Comparison of ENCODE assay signal across 21 cellular contexts in genomic region chr12:64177001-64177400, GRCh38. TPM values are rescaled to one million over a fixed set of nuclear protein-coding genes. Genes with fewer than 3 reads are reported as not detected.
DNase-seq lines count a peak whose midpoint lies in the region; ATAC-seq, FAIRE-seq and TF ChIP-seq lines count a peak whose summit lies in the region.
"Had no signal": no experiment of that assay in that cellular context is flagged by ENCODE, and none has a peak within 500 bp of the region (broad histone marks: within the 10 kb centered on the region; RNA-seq: fewer than 3 reads in every experiment).

No MANE protein-coding gene starts in this region.

- no peak overlapping the region for H3K23ac ChIP-seq in H1 (ENCODE audit: insufficient read length)

- H3K4me3 ChIP-seq in H1 (ENCODE audit: extremely low read depth in 1 of 4, insufficient read depth in 2 of 4, low read depth in 3 of 4, low read length in 4 of 4) = no peak overlapping the region
- no peak overlapping the region for H3K4me3 ChIP-seq in HepG2 (replicated peaks in 1 of 3; ENCODE audit: insufficient read depth in 1 of 3, low read depth in 2 of 3, low read length in 3 of 3)
- no peak overlapping the region for H3K4me3 ChIP-seq in spleen
- H3K4me3 ChIP-seq in GM23338 = no peak overlapping the region
- H3K4me3 ChIP-seq: BLaER1 treated with 17β-estradiol and CSF1 and Interleukin-3, amounts not matched to agents 10 nM and 100 nM; GM23248 had no signal

- H2AK5ac ChIP-seq in H1 (ENCODE audit: low read depth, low read length) = no peak overlapping the region

- H3K4me1 Mint-ChIP-seq in HFFc6 (ENCODE audit: low read depth) (peaks cover 81% of the 10 kb centered on the region), GM23338 (peaks cover 2% of the 10 kb centered on the region)

- H3K36me3 Mint-ChIP-seq in HFFc6 (ENCODE audit: low read depth) (no peaks in the 10 kb centered on the region), GM23338 (ENCODE audit: low read depth) (no peaks in the 10 kb centered on the region)

- in situ Hi-C loops in HepG2 (cut with HindIII; ENCODE audit: extremely low pct_ligation_motif_present, low pct_unique_long_range_greater_than_20kb) = no loop called here

- POLR2A ChIA-PET in H1 (lab: Charles Lee; ENCODE audit: partially characterized antibody) (no interaction called here), HepG2 (lab: Yijun Ruan, JAX) (no interaction called here)

- DNase-seq in HFFc6 (no peak), H1 (ENCODE audit: low read depth in 1 of 2, low spot score in 2 of 2) (no peak), HepG2 (ENCODE audit: low spot score) (no peak), spleen (no peak), SKM-1 (lab: John Stamatoyannopoulos, UW; ENCODE audit: unreplicated experiment) (no peak), hippocampal formation (lab: John Stamatoyannopoulos, UW) (no peak), GM23338 (ENCODE audit: low spot score) (no peak)
- DNase-seq: AML-193; CD4-positive, alpha-beta T cell; DMS53; GM23248; HCEC 1CT; KBM-7; NCI-H2029 treated with DMSO at 0.1 percent for 48 hours; NCI-H2227 treated with DMSO at 0.1 percent for 48 hours; NCI-H69; SHP77 had no signal

- no peaks in the 10 kb centered on the region for H3K79me2 ChIP-seq in H1 (ENCODE audit: control insufficient read depth in 1 of 2, insufficient read depth in 2 of 2, low read length in 2 of 2)
- no peaks in the 10 kb centered on the region for H3K79me2 ChIP-seq in HepG2 (ENCODE audit: insufficient read depth, low read length)
- no peaks in the 10 kb centered on the region for H3K79me2 ChIP-seq in GM23338 (replicated peaks; ENCODE audit: insufficient read depth)

- H3K27me3 Mint-ChIP-seq in HFFc6 (ENCODE audit: insufficient read depth) (peaks cover 2% of the 10 kb centered on the region), GM23338 (ENCODE audit: insufficient read depth, low read depth, poor library complexity) (peaks cover 5% of the 10 kb centered on the region)
- H3K27me3 Mint-ChIP-seq: CD4-positive, alpha-beta T cell had no signal

- TF ChIP-seq EP300 in H1 (IDR thresholded peaks at IDR 0.05; ENCODE audit: borderline replicate concordance in 1 of 2, low read depth in 2 of 2, low read length in 2 of 2) (no peak), HepG2 (IDR thresholded peaks at IDR 0.05; ENCODE audit: low read depth in 2 of 2, low read length in 2 of 2) (no peak), HepG2 (CRISPR knock-in tag; IDR thresholded peaks at IDR 0.05; ENCODE audit: borderline replicate concordance) (no peak)

- TF ChIP-seq POLR2A in H1 (IDR thresholded peaks at IDR 0.05; ENCODE audit: control extremely low read depth in 1 of 2, low read depth in 2 of 2, low read length in 2 of 2) (no peak), HepG2 (IDR thresholded peaks at IDR 0.05; ENCODE audit: insufficient read depth in 1 of 2, low read depth in 2 of 2, low read length in 2 of 2) (no peak), spleen (IDR thresholded peaks at IDR 0.05) (no peak)

- H2BK120ac ChIP-seq in H1 (replicated peaks; ENCODE audit: low read depth, low read length) = no peak overlapping the region

- no peaks in the 10 kb centered on the region for H3K23me2 ChIP-seq in H1 (ENCODE audit: low read depth, low read length)

- H3K36me3 ChIP-seq in H1 (ENCODE audit: control insufficient read depth in 2 of 4, insufficient read depth in 4 of 4, low read length in 3 of 4) (no peaks in the 10 kb centered on the region; a peak in 1 of 8 replicates), HepG2 (replicated peaks in 1 of 2; ENCODE audit: control insufficient read depth in 1 of 2, insufficient read depth in 2 of 2, low read length in 2 of 2) (no peaks in the 10 kb centered on the region), spleen (no peaks in the 10 kb centered on the region), GM23338 (ENCODE audit: insufficient read depth) (no peaks in the 10 kb centered on the region)
- H3K36me3 ChIP-seq: BLaER1 treated with 17β-estradiol and CSF1 and Interleukin-3, amounts not matched to agents 10 nM and 100 nM had no signal

- no peak overlapping the region for H4K91ac ChIP-seq in H1 (replicated peaks; ENCODE audit: insufficient read length, low read length)

- no peak for FAIRE-seq in H1 (lab: Jason Lieb, UNC)
- FAIRE-seq in HepG2 (lab: Jason Lieb, UNC) = no peak

- ATAC-seq in HepG2 (no peak), GM18519 (IDR thresholded peaks at IDR 0.05; ENCODE audit: low FRiP score, unreplicated experiment) (no peak), GM23338 (no peak)
- ATAC-seq: Panc1 had no signal

- H4K20me1 ChIP-seq in H1 (replicated peaks in 1 of 2; ENCODE audit: control insufficient read depth in 1 of 2, insufficient read depth in 2 of 2, low read length in 2 of 2) = no peaks in the 10 kb centered on the region
- H4K20me1 ChIP-seq in HepG2 (ENCODE audit: insufficient read depth, low read length) = no peaks in the 10 kb centered on the region
- no peaks in the 10 kb centered on the region for H4K20me1 ChIP-seq in GM23338 (replicated peaks; ENCODE audit: insufficient read depth)
- H4K20me1 ChIP-seq: BLaER1 treated with 17β-estradiol and CSF1 and Interleukin-3, amounts not matched to agents 10 nM and 100 nM had no signal

- H3K9me3 Mint-ChIP-seq in HFFc6 = no peaks in the 10 kb centered on the region
- H3K9me3 Mint-ChIP-seq in GM23338 = no peaks in the 10 kb centered on the region
- H3K9me3 Mint-ChIP-seq: CD4-positive, alpha-beta T cell had no signal

- H3K56ac ChIP-seq in H1 (replicated peaks; ENCODE audit: insufficient read length, low read depth, low read length) = no peak overlapping the region

- no peak overlapping the region for H4K8ac ChIP-seq in H1 (ENCODE audit: extremely low read depth, insufficient read depth, low read length)

- H3K4ac ChIP-seq in H1 (replicated peaks; ENCODE audit: insufficient read length, low read depth, low read length) = no peak overlapping the region

- H2BK12ac ChIP-seq in H1 (ENCODE audit: low read depth, low read length) = no peak overlapping the region

- TF ChIP-seq RAD21 in H1 (IDR thresholded peaks at IDR 0.05 in 1 of 2, conservative IDR thresholded peaks at IDR 0.05 in 1 of 2; ENCODE audit: low read depth in 2 of 2, low read length in 2 of 2) (no peak), HepG2 (CRISPR knock-in tag; IDR thresholded peaks at IDR 0.05) (no peak)

- H3K9me2 ChIP-seq in GM23338 (ENCODE audit: insufficient read depth) = 0 out of 2 replicates have a peak, but pooled peaks cover 4% of the 10 kb centered on the region

- TF ChIP-seq CTCF in HFFc6 (IDR thresholded peaks at IDR 0.05) (no peak), H1 (IDR thresholded peaks at IDR 0.05; ENCODE audit: control extremely low read depth in 1 of 3, insufficient read depth in 1 of 3, low read depth in 1 of 3, low read length in 3 of 3) (no peak), HepG2 (CRISPR knock-in tag; IDR thresholded peaks at IDR 0.05) (no peak), spleen (IDR thresholded peaks at IDR 0.05 in 8 of 11, conservative IDR thresholded peaks at IDR 0.05 in 3 of 11) (no peak), GM23338 (conservative IDR thresholded peaks at IDR 0.05; ENCODE audit: low read depth in 2 of 2) (no peak)

- no peak overlapping the region for H3K4me3 Mint-ChIP-seq in HFFc6
- no peak overlapping the region for H3K4me3 Mint-ChIP-seq in GM23338
- H3K4me3 Mint-ChIP-seq: CD4-positive, alpha-beta T cell had no signal

- H3K27ac ChIP-seq in H1 (ENCODE audit: low read depth, low read length) = no peak overlapping the region
- H3K27ac ChIP-seq in HepG2 (ENCODE audit: extremely low read length, insufficient read depth, low read length) = no peak overlapping the region
- peak overlapping the region in 7 of 8 donors; percentile 18 to 49 (median 31) for H3K27ac ChIP-seq in spleen
- H3K27ac ChIP-seq in GM23338 (ENCODE audit: low read depth) = no peak overlapping the region
- H3K27ac ChIP-seq: BLaER1 treated with 17β-estradiol and CSF1 and Interleukin-3, amounts not matched to agents 10 nM and 100 nM; RWPE1 had no signal

- no peaks in the 10 kb centered on the region for H3K9me3 ChIP-seq in H1 (ENCODE audit: insufficient read depth in 2 of 2, low read depth in 1 of 2, low read length in 1 of 2)
- H3K9me3 ChIP-seq in HepG2 (ENCODE audit: low read length) = no peaks in the 10 kb centered on the region
- no peaks in the 10 kb centered on the region for H3K9me3 ChIP-seq in spleen
- H3K9me3 ChIP-seq: BLaER1 treated with 17β-estradiol and CSF1 and Interleukin-3, amounts not matched to agents 10 nM and 100 nM had no signal

- 88% methylated on average over 7 of the region's 7 CpGs; no CpG with 5 or more reads in 1 of the 2 experiments for WGBS in H1 (ENCODE audit: extremely low coverage in 1 of 2, insufficient coverage in 1 of 2, insufficient read length in 1 of 2, insufficient replicate concordance in 2 of 2, low coverage in 1 of 2, low lambda C conversion rate in 2 of 2, missing lambda C conversion rate in 1 of 2), 2 experiments
- WGBS in HepG2 (ENCODE audit: low lambda C conversion rate) = 55% methylated on average over 7 of the region's 7 CpGs
- WGBS in spleen, 5 donors = 56 to 70% (median 64%) methylated on average over 7 of the region's 7 CpGs

- no peak overlapping the region for H4K5ac ChIP-seq in H1 (ENCODE audit: insufficient read length, low read depth, low read length)

- H3K18ac ChIP-seq in H1 (ENCODE audit: extremely low read depth, low read length) = no peak overlapping the region

- no peaks in the 10 kb centered on the region for H3K79me1 ChIP-seq in H1 (ENCODE audit: low read depth, low read length)

- H2AFZ ChIP-seq in H1 (ENCODE audit: low read length) (no peak overlapping the region), HepG2 (ENCODE audit: low read length) (no peak overlapping the region), GM23338 (no peak overlapping the region)
- H2AFZ ChIP-seq: GM23248 had no signal

- no peaks in the 10 kb centered on the region for H3F3A ChIP-seq in GM23338 (replicated peaks; ENCODE audit: low read depth)

- H3K27ac Mint-ChIP-seq in HFFc6 (peak overlapping the region; percentile 84), GM23338 (no peak overlapping the region)
- H3K27ac Mint-ChIP-seq: CD4-positive, alpha-beta T cell had no signal

- H3K4me1 ChIP-seq in H1 (replicated peaks in 1 of 4; ENCODE audit: control insufficient read depth in 3 of 4, insufficient read depth in 4 of 4, low read length in 3 of 4) = peaks cover 0 to under 1% (median 0%) of the 10 kb centered on the region in 4 experiments; a peak in 1 of 7 replicates
- H3K4me1 ChIP-seq in HepG2 (ENCODE audit: insufficient read depth, low read length) = peaks cover 19% of the 10 kb centered on the region
- peaks cover 7 to 28% (median 14%) of the 10 kb centered on the region in 6 donors for H3K4me1 ChIP-seq in spleen
- H3K4me1 ChIP-seq in GM23338 (ENCODE audit: insufficient read depth) = peaks cover 2% of the 10 kb centered on the region; the same call in 1 of the 2 replicates

- no peak overlapping the region for H3K4me2 ChIP-seq in H1 (ENCODE audit: insufficient read depth in 1 of 2, low read depth in 2 of 2, low read length in 2 of 2)
- no peak overlapping the region for H3K4me2 ChIP-seq in HepG2 (ENCODE audit: low read depth, low read length)
- H3K4me2 ChIP-seq in GM23338 = no peak overlapping the region
- H3K4me2 ChIP-seq: BLaER1 treated with 17β-estradiol and CSF1 and Interleukin-3, amounts not matched to agents 10 nM and 100 nM had no signal

- intact Hi-C loops in HepG2 (cut with micrococcal nuclease; ENCODE audit: unreplicated experiment) (no loop called here), spleen (cut with DNase I; ENCODE audit: low total_unique reads) (no loop called here)

- no peak overlapping the region for H2BK15ac ChIP-seq in H1 (ENCODE audit: low read length)

- H3K9ac ChIP-seq in H1 (replicated peaks in 1 of 4; ENCODE audit: extremely low read depth in 1 of 4, low read depth in 3 of 4, low read length in 3 of 4) (no peak overlapping the region), HepG2 (ENCODE audit: insufficient read depth, low read depth, low read length) (no peak overlapping the region)
- H3K9ac ChIP-seq: BLaER1 treated with 17β-estradiol and CSF1 and Interleukin-3, amounts not matched to agents 10 nM and 100 nM; GM23248 had no signal

- CTCF ChIA-PET in H1 (lab: Charles Lee; ENCODE audit: partially characterized antibody) (no interaction called here), HepG2 (lab: Yijun Ruan, JAX; ENCODE audit: low intra/inter-chr PET ratio, low total read pairs) (no interaction called here)

- no TSS peak for BruUV-seq in HepG2 (replicated peaks; lab: Mats Ljungman, UMichigan)

- H2BK5ac ChIP-seq in H1 (ENCODE audit: low read depth, low read length) = no peak overlapping the region

- H2BK20ac ChIP-seq in H1 (ENCODE audit: low read length) = no peak overlapping the region

- H3K14ac ChIP-seq in H1 (ENCODE audit: insufficient read length) = no peak overlapping the region

- H3K27me3 ChIP-seq in H1 (replicated peaks in 1 of 4; ENCODE audit: control insufficient read depth in 3 of 4, extremely low read depth in 1 of 4, insufficient read depth in 3 of 4, low read length in 3 of 4) (no peaks in the 10 kb centered on the region), HepG2 (ENCODE audit: control insufficient read depth in 1 of 2, insufficient read depth in 2 of 2, low read length in 2 of 2) (no peaks in the 10 kb centered on the region), spleen (replicated peaks in 1 of 7) (no peaks in the 10 kb centered on the region), GM23338 (ENCODE audit: insufficient read depth) (no peaks in the 10 kb centered on the region)
- H3K27me3 ChIP-seq: BLaER1 treated with 17β-estradiol and CSF1 and Interleukin-3, amounts not matched to agents 10 nM and 100 nM had no signal

RNA-seq across cellular contexts. Expression of gene KICS2, which starts 45.1 kb away (rescaled TPM):
- 1 to 10 TPM; 3.7 to 5.8 (median 5.0) TPM for total RNA-seq in HFFc6 (2021; fragmentation: NEBNext Ultra II Directional; extraction: Animal tissue kit (Norgen Biotek cat#: 25700))
- total RNA-seq in H1 (2021; fragmentation: NEBNext Ultra II Directional; extraction: Animal tissue kit (Norgen Biotek cat#: 25700)) = 8.2 and 9.5 TPM in 2 replicates
- polyA plus RNA-seq in H1 (2011; rRNA removed) (5.6 and 5.7 TPM in 2 replicates), HepG2 (2011; rRNA removed) (3.3 and 3.5 TPM in 2 replicates), spleen (1 to 10 TPM; 6.6 to 8.6 (median 8.1) TPM), GM23338 (2016; fragmentation: Nextera tagmentation; extraction: Ambion mirVana) (7.6 and 8.1 TPM in 2 replicates)
- 6.1 TPM for polyA plus RNA-seq in H1 (2011; cell fraction: cytosol; rRNA removed)
- 9.2 TPM for polyA plus RNA-seq in H1 (2011; cell fraction: nucleus; rRNA removed)
- polyA plus RNA-seq in H1 (2012, experiment 1 of 2) = 4.0 to 5.8 TPM (median 4.9 TPM) in 4 replicates
- 1.6 TPM for polyA plus RNA-seq in H1 (2012, experiment 2 of 2)
- 4.5 TPM for polyA plus RNA-seq in H1 (2013, experiment 1 of 2)
- polyA plus RNA-seq in H1 (2013, experiment 2 of 2) = 4.6 TPM
- 12.5 and 15.6 TPM in 2 replicates for polyA minus RNA-seq in H1 (2011; rRNA and poly(A)+ RNA removed)
- 9.7 TPM for polyA minus RNA-seq in H1 (2011; cell fraction: cytosol; rRNA and poly(A)+ RNA removed)
- polyA minus RNA-seq in H1 (2011; cell fraction: nucleus; rRNA and poly(A)+ RNA removed) = 34.4 TPM
- total RNA-seq in HepG2 (2016; rRNA removed; fragmentation: Illumina TruSeq; extraction: Trizol) (6.6 and 6.8 TPM in 2 replicates), spleen (10 to 100 TPM in 6 of 7 donors, 1 to 10 TPM in 1; 9.5 to 26.2 (median 15.3) TPM)
- total RNA-seq in HepG2 (2016; cell fraction: cytosol; rRNA removed; fragmentation: Illumina TruSeq; extraction: Trizol; ENCODE audit: low read depth) = 4.8 and 6.6 TPM in 2 replicates
- 8.0 and 8.8 TPM in 2 replicates for total RNA-seq in HepG2 (2016; cell fraction: insoluble cytoplasmic fraction; rRNA removed; fragmentation: Illumina TruSeq; extraction: Trizol)
- 6.7 and 8.2 TPM in 2 replicates for total RNA-seq in HepG2 (2016; cell fraction: membrane; rRNA removed; fragmentation: Illumina TruSeq; extraction: Trizol)
- total RNA-seq in HepG2 (2016; cell fraction: nucleus; rRNA removed; fragmentation: Illumina TruSeq; extraction: Trizol) = 12.1 and 12.3 TPM in 2 replicates
- polyA plus RNA-seq in HepG2 (2011; cell fraction: cytosol; rRNA removed) = 3.0 TPM in 2 replicates
- 6.5 and 8.2 TPM in 2 replicates for polyA plus RNA-seq in HepG2 (2011; cell fraction: nucleus; rRNA removed)
- 3.0 and 3.6 TPM in 2 replicates for polyA plus RNA-seq in HepG2 (2012)
- polyA plus RNA-seq in HepG2 (2016; cell fraction: cytosol; fragmentation: Illumina TruSeq; extraction: Trizol; ENCODE audit: low read depth) = 1.6 and 1.7 TPM in 2 replicates
- 5.8 and 6.1 TPM in 2 replicates for polyA plus RNA-seq in HepG2 (2016; cell fraction: insoluble cytoplasmic fraction; fragmentation: Illumina TruSeq; extraction: Trizol; ENCODE audit: low read depth)
- polyA plus RNA-seq in HepG2 (2016; cell fraction: membrane; fragmentation: Illumina TruSeq; extraction: Trizol; ENCODE audit: low read depth) = 2.8 and 3.4 TPM in 2 replicates
- polyA plus RNA-seq in HepG2 (2016; cell fraction: nucleus; fragmentation: Illumina TruSeq; extraction: Trizol; ENCODE audit: insufficient read depth, low read depth) = 5.2 and 5.9 TPM in 2 replicates
- polyA minus RNA-seq in HepG2 (2011; rRNA and poly(A)+ RNA removed; ENCODE audit: low replicate concordance) = 9.8 and 11.4 TPM in 2 replicates
- polyA minus RNA-seq in HepG2 (2011; cell fraction: cytosol; rRNA and poly(A)+ RNA removed) = 3.3 and 4.2 TPM in 2 replicates
- polyA minus RNA-seq in HepG2 (2011; cell fraction: nucleus; rRNA and poly(A)+ RNA removed) = 18.0 and 22.3 TPM in 2 replicates
- total RNA-seq in GM23338 (2014; rRNA removed; shearing (Covaris generic)) = 10.5 TPM in 2 replicates

Comparison
In these comparisons a context has a peak if more than half of its experiments do, and no peak if none do; other contexts are left out.
1. H3K27ac ChIP-seq: peak in spleen (7 of 8); none in H1 (single experiment), HepG2 (single experiment) and GM23338 (single experiment).